1 cellular context compared by ENCODE assay signal in genomic region chr12:50102648-50103309, GRCh38.
TF ChIP-seq lines count a peak whose summit lies in the region.

No MANE protein-coding gene starts in this region.

TF ChIP-seq in H1, 55 proteins besides CTCF, POLR2A, EP300 and RAD21:
- no peak for TF ChIP-seq RBBP5 (IDR thresholded peaks at IDR 0.05; ENCODE audit: borderline replicate concordance, low read depth, low read length)
- peak; percentile 31; the same call in 1 of the 2 replicates for TF ChIP-seq POLR2AphosphoS5 (IDR thresholded peaks at IDR 0.05; ENCODE audit: low read depth, low read length)
